ENCODE assay signal across 10 cellular contexts in the genomic region with DNA sequence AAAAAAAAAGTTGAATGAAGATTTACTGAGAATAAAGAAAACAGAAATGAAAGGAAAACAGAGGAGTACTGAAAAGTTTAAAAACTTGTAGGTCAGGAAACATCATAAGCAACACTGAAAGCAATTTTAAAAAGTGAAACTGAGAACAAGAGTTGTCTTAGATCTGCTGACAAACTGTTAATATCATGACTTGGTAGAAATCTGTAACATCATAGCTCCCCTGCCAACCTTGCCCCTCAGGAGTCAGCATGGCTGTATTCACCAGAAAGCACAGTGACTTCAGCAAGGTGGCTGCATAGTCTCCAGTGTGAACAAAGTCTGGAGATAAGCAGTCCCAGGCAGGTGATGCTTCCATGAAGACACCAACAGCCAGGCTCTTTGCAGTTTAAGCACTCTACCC. TPM values are rescaled to one million over a fixed set of nuclear protein-coding genes. Genes with fewer than 3 reads are reported as not detected.
DNase-seq lines count a peak whose midpoint lies in the region; ATAC-seq and TF ChIP-seq lines count a peak whose summit lies in the region.
"Had no signal": no experiment of that assay in that cellular context is flagged by ENCODE, and none has a peak within 500 bp of the region (broad histone marks: within the 10 kb centered on the region; RNA-seq: fewer than 3 reads in every experiment).

No MANE protein-coding gene starts in this region.

- H4K5ac ChIP-seq in IMR-90 (ENCODE audit: low read depth, low read length): no peak overlapping the region

- H2AK5ac ChIP-seq in IMR-90 (ENCODE audit: low read depth, low read length): peak overlapping the region; percentile 53; the same call in 1 of the 2 replicates

- intact Hi-C loops in activated naive CD4-positive, alpha-beta T cell treated with anti-CD3 and anti-CD28 coated beads for 36 hours (cut with micrococcal nuclease): no loop called here
- intact Hi-C loops in IMR-90 (cut with micrococcal nuclease) (no loop called here), thyroid gland (cut with DNase I) (no loop called here), adrenal gland (cut with DNase I) (no loop called here)

- CTCF ChIA-PET in activated naive CD4-positive, alpha-beta T cell treated with anti-CD3 and anti-CD28 coated beads for 36 hours (lab: Charles Lee): no interaction called here
- CTCF ChIA-PET in IMR-90 (lab: Yijun Ruan, JAX): no interaction called here

- no peak overlapping the region for H4K8ac ChIP-seq in IMR-90 (ENCODE audit: low read depth in 2 of 2, low read length in 2 of 2)

- H2AFZ ChIP-seq in IMR-90 (replicated peaks; ENCODE audit: low read length, poor library complexity): no peak overlapping the region

- H3K4me1 Mint-ChIP-seq in activated naive CD4-positive, alpha-beta T cell treated with anti-CD3 and anti-CD28 coated beads for 36 hours (ENCODE audit: low read depth): peaks cover 52% of the 10 kb centered on the region

- H3K36me3 Mint-ChIP-seq in activated naive CD4-positive, alpha-beta T cell treated with anti-CD3 and anti-CD28 coated beads for 36 hours (ENCODE audit: low read depth): peaks cover 16% of the 10 kb centered on the region

- H2BK120ac ChIP-seq in IMR-90 (ENCODE audit: low read depth, low read length): no peak overlapping the region

- TF ChIP-seq POLR2A in IMR-90 (IDR thresholded peaks at IDR 0.05; ENCODE audit: low read depth, low read length): no peak
- TF ChIP-seq POLR2A in thyroid gland (IDR thresholded peaks at IDR 0.05): no peak
- no peak for TF ChIP-seq POLR2A in adrenal gland (IDR thresholded peaks at IDR 0.05)
- TF ChIP-seq POLR2A in Peyer's patch (IDR thresholded peaks at IDR 0.05): no peak

- in situ Hi-C loops in IMR-90 (cut with MboI; ENCODE audit: low sequenced_read_pairs): no loop called here

- peaks cover 21% of the 10 kb centered on the region for H4K20me1 ChIP-seq in IMR-90 (ENCODE audit: insufficient read depth, low read length)

- peak overlapping the region; percentile 7 for H2BK5ac ChIP-seq in IMR-90 (ENCODE audit: low read depth, low read length, poor library complexity, severe bottlenecking)

- H3K27me3 ChIP-seq in IMR-90 (ENCODE audit: control insufficient read depth, insufficient read depth, low read length) (no peaks in the 10 kb centered on the region), thyroid gland (no peaks in the 10 kb centered on the region), adrenal gland (no peaks in the 10 kb centered on the region), Peyer's patch (no peaks in the 10 kb centered on the region)

- no peak overlapping the region for H3K56ac ChIP-seq in IMR-90 (ENCODE audit: extremely low read depth, insufficient read depth, low read length)

- H3K27ac Mint-ChIP-seq in activated naive CD4-positive, alpha-beta T cell treated with anti-CD3 and anti-CD28 coated beads for 36 hours: peak overlapping the region; percentile 63

- DNase-seq in activated naive CD4-positive, alpha-beta T cell treated with anti-CD3 and anti-CD28 coated beads for 36 hours: no peak
- DNase-seq in activated naive CD4-positive, alpha-beta T cell treated with anti-CD3 and anti-CD28 coated beads, Interleukin-2, amount 50 U/mL, for 16 hours: no peak
- DNase-seq in IMR-90: no peak
- DNase-seq in thyroid gland: no peak
- DNase-seq in adrenal gland: no peak
- DNase-seq in Peyer's patch: no peak
- DNase-seq in NCI-H510A (lab: John Stamatoyannopoulos, UW): no peak
- DNase-seq: dermis blood vessel endothelial cell had no signal

- no peak for TF ChIP-seq RAD21 in IMR-90 (IDR thresholded peaks at IDR 0.05; ENCODE audit: low read length)

- peak overlapping the region; percentile 2; the same call in 1 of the 2 replicates for H4K91ac ChIP-seq in IMR-90 (ENCODE audit: insufficient read depth, low read depth, low read length)

- no peak overlapping the region for H2BK20ac ChIP-seq in IMR-90 (ENCODE audit: low read depth, low read length)

- H3K4me3 Mint-ChIP-seq in activated naive CD4-positive, alpha-beta T cell treated with anti-CD3 and anti-CD28 coated beads for 36 hours: no peak overlapping the region

- POLR2A ChIA-PET in IMR-90 (lab: Charles Lee; ENCODE audit: unreplicated experiment): no interaction called here

- no peak overlapping the region for H2AK9ac ChIP-seq in IMR-90 (replicated peaks; ENCODE audit: low read depth, low read length, poor library complexity)

- H3K36me3 ChIP-seq in IMR-90 (ENCODE audit: control insufficient read depth, insufficient read depth, low read length) (peaks cover 11% of the 10 kb centered on the region), thyroid gland (no peaks in the 10 kb centered on the region), adrenal gland (replicated peaks in 1 of 2) (peaks cover 0 to 18% of the 10 kb centered on the region in 2 donors), Peyer's patch (peaks cover 0 to 31% (median 0%) of the 10 kb centered on the region in 3 donors)

- no peaks in the 10 kb centered on the region for H3K9me3 Mint-ChIP-seq in activated naive CD4-positive, alpha-beta T cell treated with anti-CD3 and anti-CD28 coated beads for 36 hours
- H3K9me3 Mint-ChIP-seq: IgD-negative memory B cell had no signal

- peaks cover 20% of the 10 kb centered on the region for H3K4me1 ChIP-seq in IMR-90 (ENCODE audit: control insufficient read depth, insufficient read depth, low read length)
- H3K4me1 ChIP-seq in thyroid gland: peaks cover 24 to 42% of the 10 kb centered on the region in 2 donors
- H3K4me1 ChIP-seq in adrenal gland (replicated peaks in 1 of 2): peaks cover 5 to 29% of the 10 kb centered on the region in 2 donors
- peaks cover 0 to 19% (median 6%) of the 10 kb centered on the region in 4 donors for H3K4me1 ChIP-seq in Peyer's patch

- no peak overlapping the region for H3K14ac ChIP-seq in IMR-90 (replicated peaks; ENCODE audit: low read depth, low read length)

- H3K4ac ChIP-seq in IMR-90 (ENCODE audit: low read depth, low read length): peak overlapping the region; percentile 40

- H3K27ac ChIP-seq in IMR-90 (ENCODE audit: insufficient read depth, low read length) (peak overlapping the region; percentile 24; the same call in 1 of the 2 replicates), thyroid gland (peak overlapping the region in 2 of 3 donors; percentile 19 to 24), adrenal gland (peak overlapping the region in 1 of 5 donors; percentile 9), Peyer's patch (peak overlapping the region in 1 of 4 donors; percentile 25)

- H3K4me3 ChIP-seq in IMR-90 (ENCODE audit: insufficient read depth, low read depth, low read length) (no peak overlapping the region), thyroid gland (replicated peaks in 1 of 3) (no peak overlapping the region), adrenal gland (no peak overlapping the region), Peyer's patch (no peak overlapping the region)

- no peak for TF ChIP-seq CTCF in IMR-90 (conservative IDR thresholded peaks at IDR 0.05; ENCODE audit: low read depth, low read length)
- TF ChIP-seq CTCF in thyroid gland (IDR thresholded peaks at IDR 0.05): no peak
- TF ChIP-seq CTCF in adrenal gland (IDR thresholded peaks at IDR 0.05): no peak
- TF ChIP-seq CTCF in Peyer's patch (IDR thresholded peaks at IDR 0.05): no peak

- peak overlapping the region; percentile 73 for H3K4me2 ChIP-seq in IMR-90 (ENCODE audit: low read depth, low read length)

- H2BK15ac ChIP-seq in IMR-90 (ENCODE audit: low read depth, low read length): no peak overlapping the region

- no peak overlapping the region; the same call in 1 of the 2 replicates for H3K23ac ChIP-seq in IMR-90 (ENCODE audit: low read depth, low read length)

- ATAC-seq in HG02623 (IDR thresholded peaks at IDR 0.05; ENCODE audit: unreplicated experiment): peak; percentile 76
- no peak for ATAC-seq in IMR-90 (ENCODE audit: low read depth)

- H3K9ac ChIP-seq in IMR-90 (ENCODE audit: low read depth, low read length): no peak overlapping the region

- peaks cover 30 to 80% of the 10 kb centered on the region in 2 experiments for H3K79me1 ChIP-seq in IMR-90 (ENCODE audit: low read depth in 1 of 2, low read length in 2 of 2)

- peaks cover 19% of the 10 kb centered on the region for H3K9me1 ChIP-seq in IMR-90 (ENCODE audit: insufficient read depth, low read length)

- H3K27me3 Mint-ChIP-seq in activated naive CD4-positive, alpha-beta T cell treated with anti-CD3 and anti-CD28 coated beads for 36 hours (ENCODE audit: low read depth): no peaks in the 10 kb centered on the region
- H3K27me3 Mint-ChIP-seq: IgD-negative memory B cell had no signal

- H3K9me3 ChIP-seq in IMR-90 (ENCODE audit: control insufficient read depth, insufficient read depth, low read length) (no peaks in the 10 kb centered on the region), thyroid gland (no peaks in the 10 kb centered on the region), adrenal gland (replicated peaks in 1 of 3) (no peaks in the 10 kb centered on the region), Peyer's patch (no peaks in the 10 kb centered on the region)

- H3K18ac ChIP-seq in IMR-90 (ENCODE audit: low read depth, low read length): no peak overlapping the region

- dilution Hi-C loops in IMR-90 (cut with HindIII; ENCODE audit: low sequenced_read_pairs, unreplicated experiment): no loop called here

- BruUV-seq in IMR-90 (replicated peaks; lab: Mats Ljungman, UMichigan): no TSS peak

RNA-seq across cellular contexts. Expression of gene NAA20, which starts 5.3 kb away (rescaled TPM):
- total RNA-seq in activated naive CD4-positive, alpha-beta T cell treated with anti-CD3 and anti-CD28 coated beads for 36 hours: 10 to 100 TPM; 59.5 to 65.5 TPM
- total RNA-seq in IMR-90 (2012; rRNA removed) (35.7 and 59.7 TPM in 2 replicates), thyroid gland (10 to 100 TPM; 53.3 to 65.7 (median 64.0) TPM), adrenal gland (10 to 100 TPM; 19.4 to 75.7 (median 49.4) TPM), Peyer's patch (10 to 100 TPM; 13.3 to 20.9 (median 15.4) TPM)
- polyA plus RNA-seq in IMR-90 (2012; rRNA removed) (50.9 and 58.8 TPM in 2 replicates), adrenal gland (100 to 1,000 TPM in 2 of 3 donors, 10 to 100 TPM in 1; 95.3 to 124 (median 115) TPM)
- polyA plus RNA-seq in IMR-90 (2012; cell fraction: cytosol; rRNA removed): 22.3 and 26.0 TPM in 2 replicates
- polyA plus RNA-seq in IMR-90 (2012; cell fraction: nucleus; rRNA removed; ENCODE audit: low replicate concordance): 10.2 and 27.2 TPM in 2 replicates

RNA-seq across cellular contexts. Expression of gene CRNKL1, which starts 29.8 kb away (rescaled TPM):
- 10 to 100 TPM; 14.1 to 15.7 TPM for total RNA-seq in activated naive CD4-positive, alpha-beta T cell treated with anti-CD3 and anti-CD28 coated beads for 36 hours
- total RNA-seq in IMR-90 (2012; rRNA removed) (20.1 and 33.9 TPM in 2 replicates), thyroid gland (10 to 100 TPM; 23.6 to 35.2 (median 27.2) TPM), adrenal gland (10 to 100 TPM in 7 of 8 donors, 1 to 10 TPM in 1; 9.6 to 21.7 (median 17.1) TPM), Peyer's patch (10 to 100 TPM; 11.9 to 56.1 (median 23.9) TPM)
- polyA plus RNA-seq in IMR-90 (2012; rRNA removed) (6.2 and 7.4 TPM in 2 replicates), adrenal gland (10 to 100 TPM; 17.2 to 23.8 (median 22.4) TPM)
- 1.4 and 3.2 TPM in 2 replicates for polyA plus RNA-seq in IMR-90 (2012; cell fraction: cytosol; rRNA removed)
- polyA plus RNA-seq in IMR-90 (2012; cell fraction: nucleus; rRNA removed; ENCODE audit: low replicate concordance): 0.92 and 6.0 TPM in 2 replicates

RNA-seq across cellular contexts. Expression of gene CFAP61, which starts 29.8 kb away (rescaled TPM):
- not detected for total RNA-seq in activated naive CD4-positive, alpha-beta T cell treated with anti-CD3 and anti-CD28 coated beads for 36 hours
- total RNA-seq in IMR-90 (2012; rRNA removed) (under 0.01 TPM in 1 of 2 replicates, not detected in the other), thyroid gland (1 to 10 TPM in 2 of 4 donors, under 1 TPM in 2; 0.34 to 1.6 (median 1.1) TPM), adrenal gland (1 to 10 TPM in 3 of 8 donors, under 1 TPM in 2, not detected in 3; 0.53 to 3.6 (median 1.1) TPM), Peyer's patch (not detected)
- polyA plus RNA-seq in IMR-90 (2012; rRNA removed) (0.07 TPM in 1 of 2 replicates, not detected in the other), adrenal gland (1 to 10 TPM in 2 of 3 donors, under 1 TPM in 1; 0.61 to 2.7 (median 1.6) TPM)
- not detected in 2 replicates for polyA plus RNA-seq in IMR-90 (2012; cell fraction: cytosol; rRNA removed)
- polyA plus RNA-seq in IMR-90 (2012; cell fraction: nucleus; rRNA removed; ENCODE audit: low replicate concordance): not detected in 2 replicates
- total RNA-seq: dermis blood vessel endothelial cell had no signal
- polyA plus RNA-seq: IgD-negative memory B cell had no signal
